27 cellular contexts compared by ENCODE assay signal in the genomic region with DNA sequence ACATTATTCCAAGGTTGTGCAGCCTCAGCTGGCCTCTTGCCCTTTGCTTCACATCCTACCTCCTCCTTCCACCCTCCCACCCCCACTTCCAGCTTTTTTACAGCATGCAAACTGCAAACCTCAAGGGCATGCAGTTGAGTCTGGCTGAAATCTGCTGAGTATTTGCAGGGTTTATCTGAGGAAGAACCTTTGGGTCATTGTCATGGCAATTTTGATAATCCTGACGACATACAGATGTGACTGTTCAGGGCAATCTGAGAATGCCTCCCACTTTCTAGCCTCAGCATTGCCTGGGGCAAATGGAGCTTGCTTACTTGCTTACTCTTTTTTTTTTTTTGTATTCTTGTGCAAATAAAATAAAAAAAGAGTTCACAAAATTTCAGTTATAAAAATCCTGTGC. TPM values are rescaled to one million over a fixed set of nuclear protein-coding genes. Genes with fewer than 3 reads are reported as not detected.
"Had no signal": no experiment of that assay in that cellular context is flagged by ENCODE, and none has a peak within 500 bp of the region (broad histone marks: within the 10 kb centered on the region; RNA-seq: fewer than 3 reads in every experiment).

No MANE protein-coding gene starts in this region.

- H3K36me3 ChIP-seq: breast epithelium, SJSA1 had no signal

- H3K36me3 Mint-ChIP-seq: activated naive CD4-positive, alpha-beta T cell treated with anti-CD3 and anti-CD28 coated beads, Interleukin-2, amount 50 U/mL, for 24 hours; activated naive CD8-positive, alpha-beta T cell treated with anti-CD3 and anti-CD28 coated beads, Interleukin-2, amount 10 ng/mL, durations not matched to agents 7 days and 5 days had no signal

- H3K27ac Mint-ChIP-seq: activated CD4-positive, alpha-beta T cell treated with anti-CD3 and anti-CD28 coated beads, Interleukin-2, amount 10 ng/mL, durations not matched to agents 24 days and 14 days; activated CD8-positive, alpha-beta T cell treated with anti-CD3 and anti-CD28 coated beads for 36 hours; activated naive CD4-positive, alpha-beta T cell treated with anti-CD3 and anti-CD28 coated beads, Interleukin-2, amount 50 U/mL, for 24 hours; activated naive CD8-positive, alpha-beta T cell treated with anti-CD3 and anti-CD28 coated beads, Interleukin-2, amount 10 ng/mL, durations not matched to agents 7 days and 5 days; activated T-helper 2 cell treated with anti-CD3 and anti-CD28 coated beads, Interferon-gamma antibody, Interleukin-2, Interleukin-4, amounts not matched to agents 10 μg/mL and 5 μg/mL and 100 μg/mL, durations not matched to agents 14 hours and 24 hours and 36 hours had no signal

- H3K4me3 Mint-ChIP-seq: activated CD4-positive, alpha-beta T cell treated with anti-CD3 and anti-CD28 coated beads, Interleukin-2, amount 10 ng/mL, durations not matched to agents 24 days and 14 days; activated CD8-positive, alpha-beta T cell treated with anti-CD3 and anti-CD28 coated beads for 36 hours; activated naive CD4-positive, alpha-beta T cell treated with anti-CD3 and anti-CD28 coated beads, Interleukin-2, amount 50 U/mL, for 24 hours; activated naive CD8-positive, alpha-beta T cell treated with anti-CD3 and anti-CD28 coated beads, Interleukin-2, amount 10 ng/mL, durations not matched to agents 7 days and 5 days had no signal

- H3K4me1 Mint-ChIP-seq: activated CD4-positive, alpha-beta T cell treated with anti-CD3 and anti-CD28 coated beads, Interleukin-2, amount 10 ng/mL, durations not matched to agents 24 days and 14 days; activated naive CD4-positive, alpha-beta T cell treated with anti-CD3 and anti-CD28 coated beads, Interleukin-2, amount 50 U/mL, for 24 hours; activated naive CD8-positive, alpha-beta T cell treated with anti-CD3 and anti-CD28 coated beads, Interleukin-2, amount 10 ng/mL, durations not matched to agents 7 days and 5 days had no signal

- DNase-seq: activated CD4-positive, alpha-beta T cell treated with anti-CD3 and anti-CD28 coated beads, Interleukin-2, amount 10 ng/mL, durations not matched to agents 24 days and 14 days; activated CD4-positive, alpha-beta T cell treated with anti-CD3 and anti-CD28 coated beads, Interleukin-2, amount 50 U/mL, for 4 hours; activated CD8-positive, alpha-beta T cell treated with anti-CD3 and anti-CD28 coated beads for 36 hours; activated gamma-delta T cell; activated naive CD4-positive, alpha-beta T cell treated with Interleukin-2 at 50 U/mL for 16 hours; activated naive CD8-positive, alpha-beta T cell treated with anti-CD3 and anti-CD28 coated beads, Interleukin-2, amount 10 ng/mL, durations not matched to agents 7 days and 5 days; activated T-cell treated with anti-CD3 and anti-CD28 coated beads, Interleukin-2, amount 50 U/mL, for 1 hour; body of pancreas; cerebellar nuclear complex; NCI-H1105; NCI-H1417 treated with DMSO at 0.1 percent for 48 hours; NCI-H187 treated with DMSO at 0.1 percent for 48 hours; NCI-H2081 treated with DMSO at 0.1 percent for 48 hours; NCI-H226; NCI-H524 treated with DMSO at 0.1 percent for 48 hours; RPMI8226; SHP77 treated with DMSO at 0.1 percent for 48 hours had no signal

- H3K9me3 Mint-ChIP-seq: activated CD4-positive, alpha-beta T cell treated with anti-CD3 and anti-CD28 coated beads, Interleukin-2, amount 10 ng/mL, durations not matched to agents 24 days and 14 days; activated CD8-positive, alpha-beta T cell treated with anti-CD3 and anti-CD28 coated beads for 36 hours; activated naive CD4-positive, alpha-beta T cell treated with anti-CD3 and anti-CD28 coated beads, Interleukin-2, amount 50 U/mL, for 24 hours; activated naive CD8-positive, alpha-beta T cell treated with anti-CD3 and anti-CD28 coated beads, Interleukin-2, amount 10 ng/mL, durations not matched to agents 7 days and 5 days; activated T-helper 2 cell treated with anti-CD3 and anti-CD28 coated beads, Interferon-gamma antibody, Interleukin-2, Interleukin-4, amounts not matched to agents 10 μg/mL and 5 μg/mL and 100 μg/mL, durations not matched to agents 14 hours and 24 hours and 36 hours had no signal

- H3K4me3 ChIP-seq: body of pancreas, breast epithelium, K562, SJSA1 had no signal

- H3K9me3 ChIP-seq: body of pancreas, breast epithelium, SJSA1 had no signal

- H3K27ac ChIP-seq: body of pancreas, breast epithelium, SJSA1 had no signal

- H3K27me3 ChIP-seq: body of pancreas, breast epithelium, SJSA1 had no signal

- H3K4me1 ChIP-seq: body of pancreas, breast epithelium, SJSA1 had no signal

- H3K27me3 Mint-ChIP-seq: activated CD4-positive, alpha-beta T cell treated with anti-CD3 and anti-CD28 coated beads, Interleukin-2, amount 10 ng/mL, durations not matched to agents 24 days and 14 days; activated CD8-positive, alpha-beta T cell treated with anti-CD3 and anti-CD28 coated beads for 36 hours; activated naive CD4-positive, alpha-beta T cell treated with anti-CD3 and anti-CD28 coated beads, Interleukin-2, amount 50 U/mL, for 24 hours; activated naive CD8-positive, alpha-beta T cell treated with anti-CD3 and anti-CD28 coated beads, Interleukin-2, amount 10 ng/mL, durations not matched to agents 7 days and 5 days had no signal

RNA-seq across cellular contexts. Expression of a gene that starts 23.5 kb away (rescaled TPM):
- total RNA-seq: activated CD4-positive, alpha-beta T cell treated with anti-CD3 and anti-CD28 coated beads, Interleukin-2, amount 10 ng/mL, durations not matched to agents 24 days and 14 days; activated CD8-positive, alpha-beta memory T cell treated with anti-CD3 and anti-CD28 coated beads for 36 hours; activated CD8-positive, alpha-beta T cell treated with anti-CD3 and anti-CD28 coated beads for 36 hours; activated naive CD8-positive, alpha-beta T cell treated with anti-CD3 and anti-CD28 coated beads, Interleukin-2, amount 10 ng/mL, durations not matched to agents 7 days and 5 days; activated T-helper 2 cell treated with anti-CD3 and anti-CD28 coated beads, Interferon-gamma antibody, Interleukin-2, Interleukin-4, amounts not matched to agents 10 μg/mL and 5 μg/mL and 100 μg/mL, durations not matched to agents 14 hours and 24 hours and 36 hours; astrocyte; body of pancreas; K562; MCF 10A; SJSA1; T-helper 1 cell treated with Interleukin-12 subunit alpha and Interleukin-12 subunit beta and Interleukin-4 antibody, amounts not matched to agents 30 ng/mL and 1 ng/mL, for 36 hours; T-helper 2 cell treated with Interferon-gamma antibody and Interleukin-4, amounts not matched to agents 100 ng/mL and 5 ng/mL, for 36 hours had no signal
